ENCODE assay signal across 8 cellular contexts in the genomic region with DNA sequence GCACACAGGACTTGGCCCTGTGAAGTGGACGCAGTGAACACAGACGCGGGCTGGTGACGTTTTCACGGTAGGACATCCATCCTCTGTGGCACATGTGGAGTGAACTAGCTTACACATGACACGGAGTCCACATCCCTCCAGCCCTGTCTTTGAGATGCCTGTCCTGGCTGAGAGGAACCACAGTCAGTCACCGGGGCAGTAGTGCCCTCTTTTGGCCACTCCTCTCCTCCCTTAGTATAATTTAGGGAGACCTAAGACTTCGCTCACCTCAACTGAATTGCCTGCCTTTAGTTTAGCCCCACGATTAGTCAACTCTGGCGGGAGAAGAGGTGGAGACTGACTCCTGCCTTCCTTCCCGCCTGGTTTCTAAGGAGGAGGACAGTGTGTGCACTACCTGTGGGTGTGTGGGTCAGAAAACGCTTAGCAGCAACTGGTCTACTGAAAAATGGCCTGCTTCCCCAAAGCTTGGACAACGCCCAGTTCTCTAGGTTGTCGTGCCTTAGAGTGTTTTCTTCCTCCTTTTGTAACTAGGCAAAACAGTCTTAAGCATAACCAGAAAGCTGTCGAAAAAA.
A peak's percentile ranks its signal among the peaks of the same experiment; 100 is the strongest.
DNase-seq lines count a peak whose midpoint lies in the region; ATAC-seq, FAIRE-seq and TF ChIP-seq lines count a peak whose summit lies in the region.

No MANE protein-coding gene starts in this region.

- H3K9me3 Mint-ChIP-seq in T-helper 1 cell treated with Interleukin-12 subunit alpha and Interleukin-12 subunit beta and Interleukin-4 antibody, amounts not matched to agents 30 μg/mL and 1 μg/mL, for 36 hours = no peaks in the 10 kb centered on the region
- H3K9me3 Mint-ChIP-seq in endodermal cell = no peaks in the 10 kb centered on the region

- H3K27ac ChIP-seq in OCI-LY3 (ENCODE audit: low read length) (peak overlapping the region; percentile 71), endodermal cell (ENCODE audit: low read depth, low read length) (no peak overlapping the region)

- peaks cover 79% of the 10 kb centered on the region for H3K4me1 Mint-ChIP-seq in T-helper 1 cell treated with Interleukin-12 subunit alpha and Interleukin-12 subunit beta and Interleukin-4 antibody, amounts not matched to agents 30 μg/mL and 1 μg/mL, for 36 hours (ENCODE audit: low read depth)
- H3K4me1 Mint-ChIP-seq in endodermal cell = peaks cover 20% of the 10 kb centered on the region

- H3K4me1 ChIP-seq in OCI-LY3 (ENCODE audit: low read length) (peaks cover 65% of the 10 kb centered on the region), endodermal cell (ENCODE audit: control insufficient read depth, insufficient read depth, low read length) (peaks cover 5% of the 10 kb centered on the region)

- H4K20me1 ChIP-seq in OCI-LY3 (ENCODE audit: insufficient read depth, low read length) = peaks cover 8% of the 10 kb centered on the region

- H3K4me2 ChIP-seq in OCI-LY3 (ENCODE audit: low read length) = peak overlapping the region; percentile 57

- no peaks in the 10 kb centered on the region for H3K27me3 ChIP-seq in OCI-LY3 (ENCODE audit: low read depth, low read length)
- no peaks in the 10 kb centered on the region for H3K27me3 ChIP-seq in endodermal cell (ENCODE audit: control insufficient read depth, insufficient read depth, low read length, poor library complexity, severe bottlenecking)

- H2AFZ ChIP-seq in OCI-LY3 (ENCODE audit: low read depth, low read length) = no peak overlapping the region

- H3K9me3 ChIP-seq in OCI-LY3 (ENCODE audit: insufficient read depth, low read length) (peaks cover 4% of the 10 kb centered on the region; the same call in 1 of the 2 replicates), endodermal cell (ENCODE audit: control insufficient read depth, low read length) (no peaks in the 10 kb centered on the region)

- no peak for FAIRE-seq in HTR-8/SVneo (lab: Jason Lieb, UNC)

- peak overlapping the region; percentile 29; the same call in 1 of the 2 replicates for H3K4me3 ChIP-seq in OCI-LY3 (ENCODE audit: low read length)
- no peak overlapping the region for H3K4me3 ChIP-seq in endodermal cell (ENCODE audit: low read length)

- H3K36me3 ChIP-seq in OCI-LY3 (replicated peaks; ENCODE audit: low read depth, low read length) (peaks cover 65% of the 10 kb centered on the region), endodermal cell (ENCODE audit: control insufficient read depth, insufficient read depth, low read length) (no peaks in the 10 kb centered on the region)

- H3K9ac ChIP-seq in OCI-LY3 (ENCODE audit: low read length) (peak overlapping the region; percentile 7), endodermal cell (ENCODE audit: extremely low read depth, low read length, poor library complexity, severe bottlenecking) (no peak overlapping the region)

- peak; percentile 60 for ATAC-seq in HG02840 (IDR thresholded peaks at IDR 0.05; ENCODE audit: low FRiP score, unreplicated experiment)

- peaks cover 57% of the 10 kb centered on the region for H3K36me3 Mint-ChIP-seq in T-helper 1 cell treated with Interleukin-12 subunit alpha and Interleukin-12 subunit beta and Interleukin-4 antibody, amounts not matched to agents 30 μg/mL and 1 μg/mL, for 36 hours (ENCODE audit: low read depth)
- H3K36me3 Mint-ChIP-seq in endodermal cell (ENCODE audit: low read depth) = peaks cover 24% of the 10 kb centered on the region

- H3K27ac Mint-ChIP-seq in T-helper 1 cell treated with Interleukin-12 subunit alpha and Interleukin-12 subunit beta and Interleukin-4 antibody, amounts not matched to agents 30 μg/mL and 1 μg/mL, for 36 hours = peak overlapping the region; percentile 99
- H3K27ac Mint-ChIP-seq in endodermal cell = peak overlapping the region; percentile 67

- TF ChIP-seq CTCF in OCI-LY3 (IDR thresholded peaks at IDR 0.05; ENCODE audit: low read depth, low read length) (peak; percentile 57), endodermal cell (conservative IDR thresholded peaks at IDR 0.05) (peak; percentile 63)

- DNase-seq in T-helper 1 cell (no peak), endodermal cell (peak; percentile 74), smooth muscle cell of the brain vasculature (ENCODE audit: low read depth, low spot score) (peak; percentile 90), NK-92 (lab: John Stamatoyannopoulos, UW; ENCODE audit: unreplicated experiment) (no peak), HTR-8/SVneo (ENCODE audit: insufficient read length, low spot score) (no peak)

- no peaks in the 10 kb centered on the region for H3K27me3 Mint-ChIP-seq in T-helper 1 cell treated with Interleukin-12 subunit alpha and Interleukin-12 subunit beta and Interleukin-4 antibody, amounts not matched to agents 30 μg/mL and 1 μg/mL, for 36 hours (ENCODE audit: low read depth)
- no peaks in the 10 kb centered on the region for H3K27me3 Mint-ChIP-seq in endodermal cell (ENCODE audit: insufficient read depth)

- H3K4me3 Mint-ChIP-seq in T-helper 1 cell treated with Interleukin-12 subunit alpha and Interleukin-12 subunit beta and Interleukin-4 antibody, amounts not matched to agents 30 μg/mL and 1 μg/mL, for 36 hours = peak overlapping the region; percentile 81
- H3K4me3 Mint-ChIP-seq in endodermal cell = no peak overlapping the region

- H3K79me2 ChIP-seq in OCI-LY3 (ENCODE audit: low read length) = no peaks in the 10 kb centered on the region

- 85 to 86% methylated on average over 13 to 15 of the region's 15 CpGs for WGBS in endodermal cell (ENCODE audit: insufficient coverage in 1 of 2, insufficient read length in 1 of 2), 2 experiments

Comparison
In these comparisons a context has a peak if more than half of its experiments do, and no peak if none do; other contexts are left out.
1. DNase-seq: peak in endodermal cell (single experiment) and smooth muscle cell of the brain vasculature (single experiment); none in T-helper 1 cell (0 of 5), NK-92 (single experiment) and HTR-8/SVneo (single experiment).